In genomic region chr17:68682913-68683312, GRCh38 we compare ENCODE assay signal across 15 cellular contexts.
"Had no signal": no experiment of that assay in that cellular context is flagged by ENCODE, and none has a peak within 500 bp of the region (broad histone marks: within the 10 kb centered on the region; RNA-seq: fewer than 3 reads in every experiment).

No MANE protein-coding gene starts in this region.

- H3K9me3 ChIP-seq: esophagus muscularis mucosa, left lung, mucosa of descending colon, thyroid gland had no signal

- DNase-seq: activated CD4-positive, alpha-beta T cell treated with anti-CD3 and anti-CD28 coated beads for 48 hours; activated naive CD4-positive, alpha-beta T cell treated with anti-CD3 and anti-CD28 coated beads for 36 hours; foreskin melanocyte; head of caudate nucleus; left lung; mucosa of descending colon; natural killer cell; nucleus accumbens; right cardiac atrium; small intestine; thyroid gland had no signal

- ATAC-seq: left lung, mucosa of descending colon, natural killer cell, right cardiac atrium, WTC11 had no signal

- H3K4me3 Mint-ChIP-seq: activated naive CD4-positive, alpha-beta T cell treated with anti-CD3 and anti-CD28 coated beads for 36 hours; natural killer cell; WTC11 had no signal

- H3K4me1 ChIP-seq: left lung had no signal

- H3K4me1 Mint-ChIP-seq: natural killer cell had no signal

- H3K9me3 Mint-ChIP-seq: activated naive CD4-positive, alpha-beta T cell treated with anti-CD3 and anti-CD28 coated beads for 36 hours; natural killer cell had no signal

- H3K4me3 ChIP-seq: cardiac muscle cell, esophagus muscularis mucosa, left lung, mucosa of descending colon, thyroid gland had no signal

- H3K27ac Mint-ChIP-seq: activated naive CD4-positive, alpha-beta T cell treated with anti-CD3 and anti-CD28 coated beads for 36 hours; natural killer cell; progenitor cell of endocrine pancreas; WTC11 had no signal

- H3K27me3 ChIP-seq: cardiac muscle cell, esophagus muscularis mucosa, left lung, thyroid gland had no signal

- H3K27ac ChIP-seq: cardiac muscle cell, esophagus muscularis mucosa, left lung, thyroid gland had no signal

- H3K36me3 Mint-ChIP-seq: natural killer cell, WTC11 had no signal

- H3K36me3 ChIP-seq: cardiac muscle cell, esophagus muscularis mucosa, left lung, thyroid gland had no signal
